In the genomic region with DNA sequence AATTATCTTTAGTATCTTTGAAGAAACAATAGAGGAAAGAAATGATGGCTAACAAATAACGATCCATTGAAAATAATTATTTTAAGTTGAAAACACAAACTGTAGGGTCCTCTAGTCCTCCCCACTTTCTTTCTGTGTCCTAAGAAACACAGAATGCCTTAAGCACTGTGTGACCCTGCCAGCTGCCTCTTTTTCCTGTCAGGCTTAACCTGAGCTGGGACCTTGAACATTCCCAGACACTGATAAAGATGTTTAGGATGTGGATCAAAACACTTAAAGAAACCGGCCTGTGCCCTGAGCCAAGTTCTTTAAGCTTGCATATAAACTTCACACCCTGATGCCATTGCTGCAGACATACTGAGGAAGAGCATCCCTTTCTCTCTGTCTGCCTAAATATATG, we compare ENCODE assay signal across 2 cellular contexts.
TF ChIP-seq lines count a peak whose summit lies in the region.

No MANE protein-coding gene starts in this region.

TF ChIP-seq in SK-N-SH, 30 proteins besides CTCF, POLR2A, EP300 and RAD21:
- no peak for TF ChIP-seq TEAD4 (IDR thresholded peaks at IDR 0.05; ENCODE audit: borderline replicate concordance, insufficient read depth)
- TF ChIP-seq, protein P1, sequence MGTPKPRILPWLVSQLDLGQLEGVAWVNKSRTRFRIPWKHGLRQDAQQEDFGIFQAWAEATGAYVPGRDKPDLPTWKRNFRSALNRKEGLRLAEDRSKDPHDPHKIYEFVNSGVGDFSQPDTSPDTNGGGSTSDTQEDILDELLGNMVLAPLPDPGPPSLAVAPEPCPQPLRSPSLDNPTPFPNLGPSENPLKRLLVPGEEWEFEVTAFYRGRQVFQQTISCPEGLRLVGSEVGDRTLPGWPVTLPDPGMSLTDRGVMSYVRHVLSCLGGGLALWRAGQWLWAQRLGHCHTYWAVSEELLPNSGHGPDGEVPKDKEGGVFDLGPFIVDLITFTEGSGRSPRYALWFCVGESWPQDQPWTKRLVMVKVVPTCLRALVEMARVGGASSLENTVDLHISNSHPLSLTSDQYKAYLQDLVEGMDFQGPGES (IDR thresholded peaks at IDR 0.05; ENCODE audit: low read depth, low read length), result no peak
- TF ChIP-seq FOSL2 (IDR thresholded peaks at IDR 0.05; ENCODE audit: borderline replicate concordance, low read depth), result no peak
- no peak for TF ChIP-seq SIN3A (IDR thresholded peaks at IDR 0.05; ENCODE audit: borderline replicate concordance, low read depth, low read length)
- TF ChIP-seq, protein P2, sequence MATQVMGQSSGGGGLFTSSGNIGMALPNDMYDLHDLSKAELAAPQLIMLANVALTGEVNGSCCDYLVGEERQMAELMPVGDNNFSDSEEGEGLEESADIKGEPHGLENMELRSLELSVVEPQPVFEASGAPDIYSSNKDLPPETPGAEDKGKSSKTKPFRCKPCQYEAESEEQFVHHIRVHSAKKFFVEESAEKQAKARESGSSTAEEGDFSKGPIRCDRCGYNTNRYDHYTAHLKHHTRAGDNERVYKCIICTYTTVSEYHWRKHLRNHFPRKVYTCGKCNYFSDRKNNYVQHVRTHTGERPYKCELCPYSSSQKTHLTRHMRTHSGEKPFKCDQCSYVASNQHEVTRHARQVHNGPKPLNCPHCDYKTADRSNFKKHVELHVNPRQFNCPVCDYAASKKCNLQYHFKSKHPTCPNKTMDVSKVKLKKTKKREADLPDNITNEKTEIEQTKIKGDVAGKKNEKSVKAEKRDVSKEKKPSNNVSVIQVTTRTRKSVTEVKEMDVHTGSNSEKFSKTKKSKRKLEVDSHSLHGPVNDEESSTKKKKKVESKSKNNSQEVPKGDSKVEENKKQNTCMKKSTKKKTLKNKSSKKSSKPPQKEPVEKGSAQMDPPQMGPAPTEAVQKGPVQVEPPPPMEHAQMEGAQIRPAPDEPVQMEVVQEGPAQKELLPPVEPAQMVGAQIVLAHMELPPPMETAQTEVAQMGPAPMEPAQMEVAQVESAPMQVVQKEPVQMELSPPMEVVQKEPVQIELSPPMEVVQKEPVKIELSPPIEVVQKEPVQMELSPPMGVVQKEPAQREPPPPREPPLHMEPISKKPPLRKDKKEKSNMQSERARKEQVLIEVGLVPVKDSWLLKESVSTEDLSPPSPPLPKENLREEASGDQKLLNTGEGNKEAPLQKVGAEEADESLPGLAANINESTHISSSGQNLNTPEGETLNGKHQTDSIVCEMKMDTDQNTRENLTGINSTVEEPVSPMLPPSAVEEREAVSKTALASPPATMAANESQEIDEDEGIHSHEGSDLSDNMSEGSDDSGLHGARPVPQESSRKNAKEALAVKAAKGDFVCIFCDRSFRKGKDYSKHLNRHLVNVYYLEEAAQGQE (IDR thresholded peaks at IDR 0.05; ENCODE audit: low read depth, low read length), result no peak
- no peak for TF ChIP-seq USF2 (IDR thresholded peaks at IDR 0.05; ENCODE audit: borderline replicate concordance, low read depth, low read length)
- TF ChIP-seq RCOR1 (IDR thresholded peaks at IDR 0.05; ENCODE audit: low read length), result no peak
- no peak for TF ChIP-seq JUND (IDR thresholded peaks at IDR 0.05)
- no peak for TF ChIP-seq USF1 (IDR thresholded peaks at IDR 0.05; ENCODE audit: borderline replicate concordance, low read depth)
- no peak for TF ChIP-seq MXI1 (IDR thresholded peaks at IDR 0.05; ENCODE audit: low read depth, low read length)
- no peak for TF ChIP-seq SMC3 (IDR thresholded peaks at IDR 0.05; ENCODE audit: low read depth, low read length)
- no peak for TF ChIP-seq CHD2 (IDR thresholded peaks at IDR 0.05; ENCODE audit: low read length, partially characterized antibody)
- TF ChIP-seq, protein P3, sequence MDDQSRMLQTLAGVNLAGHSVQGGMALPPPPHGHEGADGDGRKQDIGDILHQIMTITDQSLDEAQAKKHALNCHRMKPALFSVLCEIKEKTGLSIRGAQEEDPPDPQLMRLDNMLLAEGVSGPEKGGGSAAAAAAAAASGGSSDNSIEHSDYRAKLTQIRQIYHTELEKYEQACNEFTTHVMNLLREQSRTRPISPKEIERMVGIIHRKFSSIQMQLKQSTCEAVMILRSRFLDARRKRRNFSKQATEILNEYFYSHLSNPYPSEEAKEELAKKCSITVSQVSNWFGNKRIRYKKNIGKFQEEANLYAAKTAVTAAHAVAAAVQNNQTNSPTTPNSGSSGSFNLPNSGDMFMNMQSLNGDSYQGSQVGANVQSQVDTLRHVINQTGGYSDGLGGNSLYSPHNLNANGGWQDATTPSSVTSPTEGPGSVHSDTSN (IDR thresholded peaks at IDR 0.05), result no peak
- no peak for TF ChIP-seq YY1 (IDR thresholded peaks at IDR 0.05; ENCODE audit: low read depth)
- TF ChIP-seq TCF12 (IDR thresholded peaks at IDR 0.05), result no peak
- no peak for TF ChIP-seq FOXJ3 (CRISPR knock-in tag; IDR thresholded peaks at IDR 0.05)
- TF ChIP-seq MEF2A (IDR thresholded peaks at IDR 0.05; ENCODE audit: borderline replicate concordance, low read depth), result no peak
- TF ChIP-seq MAX (IDR thresholded peaks at IDR 0.05; ENCODE audit: low read depth), result no peak

TF ChIP-seq in endothelial cell of umbilical vein, 7 proteins besides CTCF, POLR2A, EP300 and RAD21:
- TF ChIP-seq MAX (IDR thresholded peaks at IDR 0.05; ENCODE audit: insufficient read depth, insufficient read length) (no peak), JUN (IDR thresholded peaks at IDR 0.05; ENCODE audit: borderline replicate concordance, insufficient read depth, insufficient read length, low read depth) (no peak)
